In the genomic region with DNA sequence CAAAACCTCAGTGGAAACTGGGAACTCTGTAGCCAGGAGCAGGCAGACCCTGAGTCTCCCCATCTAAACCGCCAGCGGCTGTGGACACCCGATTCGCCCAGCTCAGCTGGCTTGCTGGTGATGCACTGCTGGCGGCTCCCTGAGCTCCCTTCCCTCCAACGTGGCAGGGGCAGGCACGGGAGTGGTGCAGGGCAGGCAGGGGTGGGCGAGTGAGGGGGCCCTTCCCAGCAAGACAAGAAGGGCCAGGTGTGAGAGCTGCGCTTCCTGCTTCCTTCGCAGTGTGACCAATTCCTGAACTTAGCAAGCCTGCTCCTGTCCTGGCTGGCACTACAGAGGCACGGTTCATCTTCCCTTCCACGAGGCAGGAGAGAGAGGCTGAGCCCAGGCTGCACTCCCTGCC, we compare ENCODE assay signal across 1 cellular context.
TF ChIP-seq lines count a peak whose summit lies in the region.

No MANE protein-coding gene starts in this region.

TF ChIP-seq in H1, 55 proteins besides CTCF, POLR2A, EP300 and RAD21:
- TF ChIP-seq, protein P1, sequence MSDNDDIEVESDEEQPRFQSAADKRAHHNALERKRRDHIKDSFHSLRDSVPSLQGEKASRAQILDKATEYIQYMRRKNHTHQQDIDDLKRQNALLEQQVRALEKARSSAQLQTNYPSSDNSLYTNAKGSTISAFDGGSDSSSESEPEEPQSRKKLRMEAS (IDR thresholded peaks at IDR 0.05), result peak; percentile 46
- TF ChIP-seq, protein P2, sequence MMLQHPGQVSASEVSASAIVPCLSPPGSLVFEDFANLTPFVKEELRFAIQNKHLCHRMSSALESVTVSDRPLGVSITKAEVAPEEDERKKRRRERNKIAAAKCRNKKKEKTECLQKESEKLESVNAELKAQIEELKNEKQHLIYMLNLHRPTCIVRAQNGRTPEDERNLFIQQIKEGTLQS (IDR thresholded peaks at IDR 0.05; ENCODE audit: insufficient read depth, low read depth, low read length), result no peak
- no peak for TF ChIP-seq TBP (IDR thresholded peaks at IDR 0.05; ENCODE audit: low read depth, low read length)
- no peak for TF ChIP-seq SRF (IDR thresholded peaks at IDR 0.05; ENCODE audit: low read depth, low read length)
- TF ChIP-seq SP1 (IDR thresholded peaks at IDR 0.05; ENCODE audit: low read depth, low read length), result no peak
- no peak for TF ChIP-seq SAP30 (IDR thresholded peaks at IDR 0.05; ENCODE audit: insufficient read depth, insufficient replicate concordance, low read length)
- TF ChIP-seq CEBPB (IDR thresholded peaks at IDR 0.05; ENCODE audit: low read depth, low read length), result no peak
- TF ChIP-seq, protein P3, sequence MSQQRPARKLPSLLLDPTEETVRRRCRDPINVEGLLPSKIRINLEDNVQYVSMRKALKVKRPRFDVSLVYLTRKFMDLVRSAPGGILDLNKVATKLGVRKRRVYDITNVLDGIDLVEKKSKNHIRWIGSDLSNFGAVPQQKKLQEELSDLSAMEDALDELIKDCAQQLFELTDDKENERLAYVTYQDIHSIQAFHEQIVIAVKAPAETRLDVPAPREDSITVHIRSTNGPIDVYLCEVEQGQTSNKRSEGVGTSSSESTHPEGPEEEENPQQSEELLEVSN (IDR thresholded peaks at IDR 0.05), result peak; percentile 38; the same call in 1 of the 2 replicates
- no peak for TF ChIP-seq HDAC6 (IDR thresholded peaks at IDR 0.05; ENCODE audit: low read depth, low read length)
- TF ChIP-seq RXRA (IDR thresholded peaks at IDR 0.05; ENCODE audit: insufficient read depth, low read depth, low read length), result no peak
- TF ChIP-seq CTBP2 (IDR thresholded peaks at IDR 0.05; ENCODE audit: borderline replicate concordance, insufficient read depth, insufficient read length, low read length), result no peak
- TF ChIP-seq POLR2AphosphoS5 (IDR thresholded peaks at IDR 0.05; ENCODE audit: low read depth, low read length), result no peak
- TF ChIP-seq SP2 (IDR thresholded peaks at IDR 0.05; ENCODE audit: low read length), result no peak
- no peak for TF ChIP-seq GTF2F1 (IDR thresholded peaks at IDR 0.05; ENCODE audit: borderline replicate concordance, low read depth, low read length)
- TF ChIP-seq KDM5A (IDR thresholded peaks at IDR 0.05; ENCODE audit: low read length), result no peak
- TF ChIP-seq TAF1 (IDR thresholded peaks at IDR 0.05; ENCODE audit: low read depth, low read length), result no peak
- TF ChIP-seq SIN3A (conservative IDR thresholded peaks at IDR 0.05 in 1 of 2, IDR thresholded peaks at IDR 0.05 in 1 of 2; ENCODE audit: low read depth in 1 of 2, low read length in 2 of 2), result no peak
